Comparison of ENCODE assay signal across 14 cellular contexts in the genomic region with DNA sequence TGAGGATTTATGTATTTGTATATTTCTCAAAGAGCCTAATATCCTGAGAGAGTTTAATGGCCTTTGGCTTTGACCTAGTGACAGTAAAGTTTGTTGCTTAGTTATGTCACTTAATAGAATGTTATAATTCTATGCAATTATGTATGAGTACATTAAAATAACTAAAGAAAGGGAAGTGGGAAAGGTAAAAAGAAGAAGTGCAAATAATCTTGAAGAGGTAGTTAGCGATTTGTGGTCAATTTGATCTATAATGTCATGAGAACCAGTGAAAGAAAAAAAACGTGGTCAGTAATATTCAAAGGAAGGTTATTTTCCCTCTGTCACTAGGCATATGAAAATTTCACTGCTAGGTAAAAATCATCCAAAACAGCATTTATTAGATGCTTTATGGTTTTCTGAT.
A peak's percentile ranks its signal among the peaks of the same experiment; 100 is the strongest.
DNase-seq lines count a peak whose midpoint lies in the region; ATAC-seq and TF ChIP-seq lines count a peak whose summit lies in the region.
"Had no signal": no experiment of that assay in that cellular context is flagged by ENCODE, and none has a peak within 500 bp of the region (broad histone marks: within the 10 kb centered on the region; RNA-seq: fewer than 3 reads in every experiment).

No MANE protein-coding gene starts in this region.

- TF ChIP-seq CTCF in VCaP (conservative IDR thresholded peaks at IDR 0.05), result no peak

- DNase-seq in activated T-cell treated with anti-CD3 and anti-CD28 coated beads, Interleukin-2, amount 50 U/mL, for 48 hours, result no peak
- no peak for DNase-seq in NCI-H748 treated with DMSO at 0.1 percent for 48 hours (lab: John Stamatoyannopoulos, UW)
- no peak for DNase-seq in COLO829 (ENCODE audit: low spot score)
- DNase-seq: activated CD8-positive, alpha-beta memory T cell treated with anti-CD3 and anti-CD28 coated beads, Interleukin-2, amount 10 ng/mL, durations not matched to agents 7 days and 5 days; colonic mucosa; stimulated activated CD4-positive, alpha-beta T cell treated with anti-CD3 and anti-CD28 coated beads, Interleukin-4, amount 100 ng/mL, for 24 hours had no signal

- H3K27ac ChIP-seq in VCaP, result peak overlapping the region; percentile 54
- H3K27ac ChIP-seq: C4-2B, colonic mucosa, KMS-11 had no signal

- ATAC-seq in GM19023 (IDR thresholded peaks at IDR 0.05; ENCODE audit: unreplicated experiment) (peak; percentile 53), GM21619 (IDR thresholded peaks at IDR 0.05; ENCODE audit: unreplicated experiment) (peak; percentile 81), HG03097 (IDR thresholded peaks at IDR 0.05; ENCODE audit: low FRiP score, unreplicated experiment) (peak; percentile 76), GM21723 (IDR thresholded peaks at IDR 0.05; ENCODE audit: unreplicated experiment) (no peak)
- ATAC-seq: activated CD8-positive, alpha-beta memory T cell treated with anti-CD3 and anti-CD28 coated beads, Interleukin-2, amount 10 ng/mL, durations not matched to agents 7 days and 5 days; HCT116 had no signal
